In the genomic region with DNA sequence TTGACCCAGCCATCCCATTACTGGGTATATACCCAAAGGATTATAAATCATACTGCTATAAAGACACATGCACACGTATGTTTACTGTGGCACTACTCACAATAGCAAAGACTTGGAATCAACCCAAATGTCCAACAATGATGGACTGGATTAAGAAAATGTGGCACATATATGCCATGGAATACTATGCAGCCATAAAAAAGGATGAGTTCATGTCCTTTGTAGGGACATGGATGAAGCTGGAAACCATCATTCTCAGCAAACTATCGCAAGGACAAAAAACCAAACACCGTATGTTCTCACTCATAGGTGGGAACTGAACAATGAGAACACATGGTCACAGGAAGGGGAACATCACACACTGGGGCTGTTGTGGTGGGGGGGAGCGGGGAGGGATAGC, we compare ENCODE assay signal across 1 cellular context.
TF ChIP-seq lines count a peak whose summit lies in the region.

No MANE protein-coding gene starts in this region.

TF ChIP-seq in K562, 482 proteins besides CTCF, POLR2A, EP300 and RAD21:
- TF ChIP-seq SMARCA5 (IDR thresholded peaks at IDR 0.05) (peak; percentile 55; the same call in 1 of the 2 replicates), KDM1A (IDR thresholded peaks at IDR 0.05) (peak in 1 of 2 experiments; percentile 54; a peak in 1 of 4 replicates), BCOR (IDR thresholded peaks at IDR 0.05) (peak; percentile 65; the same call in 1 of the 2 replicates)
TF ChIP-seq in K562: peak in this region for 3; not testable (repeated sequence) for 479.
